15 cellular contexts compared by ENCODE assay signal in the genomic region with DNA sequence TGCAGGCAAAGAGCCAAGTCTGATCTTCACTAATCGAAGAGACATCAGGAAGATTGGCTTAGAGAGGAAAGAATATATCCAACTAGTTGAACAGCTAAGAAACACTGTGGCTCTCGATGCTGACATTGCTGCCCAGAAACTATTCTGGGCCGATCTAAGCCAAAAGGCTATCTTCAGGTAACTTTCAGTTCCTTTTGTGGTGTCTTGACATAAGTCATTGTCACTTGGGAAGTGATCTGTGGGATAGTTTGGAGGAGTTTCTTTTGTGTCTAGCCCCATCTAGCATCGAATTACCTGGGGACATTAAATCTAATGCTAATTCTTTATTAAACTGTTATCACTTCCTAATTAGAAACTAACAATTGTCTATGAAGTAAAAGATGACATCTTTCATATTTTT. TPM values are rescaled to one million over a fixed set of nuclear protein-coding genes. Genes with fewer than 3 reads are reported as not detected.
A peak's percentile ranks its signal among the peaks of the same experiment; 100 is the strongest.
DNase-seq lines count a peak whose midpoint lies in the region; ATAC-seq and TF ChIP-seq lines count a peak whose summit lies in the region.
"Had no signal": no experiment of that assay in that cellular context is flagged by ENCODE, and none has a peak within 500 bp of the region (broad histone marks: within the 10 kb centered on the region; RNA-seq: fewer than 3 reads in every experiment).

No MANE protein-coding gene starts in this region.

- H3K27ac Mint-ChIP-seq in stimulated activated naive CD8-positive, alpha-beta T cell treated with anti-CD3 and anti-CD28 coated beads, Interleukin-15, amount 100 ng/mL, for 72 hours = peak overlapping the region in 1 of 2 donors; percentile 54
- H3K27ac Mint-ChIP-seq in progenitor cell of endocrine pancreas = no peak overlapping the region
- H3K27ac Mint-ChIP-seq in activated T-cell treated with anti-CD3 and anti-CD28 coated beads, Interleukin-2, amount 50 U/mL, for 24 hours = no peak overlapping the region
- H3K27ac Mint-ChIP-seq: activated naive CD4-positive, alpha-beta T cell treated with anti-CD3 and anti-CD28 coated beads, Interleukin-2, amount 50 U/mL, for 72 hours; H9; mesothelial cell of epicardium had no signal

- TF ChIP-seq CTCF in progenitor cell of endocrine pancreas (IDR thresholded peaks at IDR 0.05; ENCODE audit: unreplicated experiment) = no peak

- H3K9me3 Mint-ChIP-seq in stimulated activated naive CD8-positive, alpha-beta T cell treated with anti-CD3 and anti-CD28 coated beads, Interleukin-15, amount 100 ng/mL, for 72 hours = peaks cover 1 to 12% of the 10 kb centered on the region in 2 donors
- H3K9me3 Mint-ChIP-seq in progenitor cell of endocrine pancreas (ENCODE audit: low read depth) = peaks cover 3% of the 10 kb centered on the region
- peaks cover 5% of the 10 kb centered on the region for H3K9me3 Mint-ChIP-seq in activated T-cell treated with anti-CD3 and anti-CD28 coated beads, Interleukin-2, amount 50 U/mL, for 24 hours
- H3K9me3 Mint-ChIP-seq: H9, mesothelial cell of epicardium had no signal

- no peaks in the 10 kb centered on the region for H3K4me1 Mint-ChIP-seq in stimulated activated naive CD8-positive, alpha-beta T cell treated with anti-CD3 and anti-CD28 coated beads, Interleukin-15, amount 100 ng/mL, for 72 hours
- no peaks in the 10 kb centered on the region for H3K4me1 Mint-ChIP-seq in progenitor cell of endocrine pancreas (ENCODE audit: low read depth)
- H3K4me1 Mint-ChIP-seq in activated T-cell treated with anti-CD3 and anti-CD28 coated beads, Interleukin-2, amount 50 U/mL, for 24 hours (ENCODE audit: low read depth) = no peaks in the 10 kb centered on the region
- H3K4me1 Mint-ChIP-seq: H9, mesothelial cell of epicardium had no signal

- no peaks in the 10 kb centered on the region for H3K27me3 Mint-ChIP-seq in stimulated activated naive CD8-positive, alpha-beta T cell treated with anti-CD3 and anti-CD28 coated beads, Interleukin-15, amount 100 ng/mL, for 72 hours
- H3K27me3 Mint-ChIP-seq in progenitor cell of endocrine pancreas = no peaks in the 10 kb centered on the region
- H3K27me3 Mint-ChIP-seq in activated T-cell treated with anti-CD3 and anti-CD28 coated beads, Interleukin-2, amount 50 U/mL, for 24 hours = no peaks in the 10 kb centered on the region

- ATAC-seq in GM18861 (IDR thresholded peaks at IDR 0.05; ENCODE audit: unreplicated experiment) (peak; percentile 79), GM21447 (IDR thresholded peaks at IDR 0.05; ENCODE audit: unreplicated experiment) (peak; percentile 81), HG02938 (IDR thresholded peaks at IDR 0.05; ENCODE audit: unreplicated experiment) (peak; percentile 67)
- ATAC-seq in stimulated activated naive CD8-positive, alpha-beta T cell treated with anti-CD3 and anti-CD28 coated beads, Interleukin-15, amount 100 ng/mL, for 72 hours = no peak
- ATAC-seq: activated naive CD4-positive, alpha-beta T cell treated with anti-CD3 and anti-CD28 coated beads, Interleukin-2, amount 50 U/mL, for 72 hours had no signal

- H3K36me3 Mint-ChIP-seq in progenitor cell of endocrine pancreas (ENCODE audit: insufficient read depth) = peaks cover 10% of the 10 kb centered on the region
- peaks cover 24% of the 10 kb centered on the region for H3K36me3 Mint-ChIP-seq in activated T-cell treated with anti-CD3 and anti-CD28 coated beads, Interleukin-2, amount 50 U/mL, for 24 hours (ENCODE audit: low read depth)

- no peak overlapping the region for H3K4me3 Mint-ChIP-seq in stimulated activated naive CD8-positive, alpha-beta T cell treated with anti-CD3 and anti-CD28 coated beads, Interleukin-15, amount 100 ng/mL, for 72 hours
- H3K4me3 Mint-ChIP-seq in progenitor cell of endocrine pancreas (ENCODE audit: low read depth) = no peak overlapping the region
- H3K4me3 Mint-ChIP-seq in activated T-cell treated with anti-CD3 and anti-CD28 coated beads, Interleukin-2, amount 50 U/mL, for 24 hours = no peak overlapping the region
- H3K4me3 Mint-ChIP-seq: H9, mesothelial cell of epicardium had no signal

- DNase-seq in MV-4-11 (lab: John Stamatoyannopoulos, UW) (peak; percentile 44), LoVo (ENCODE audit: low spot score) (no peak), progenitor cell of endocrine pancreas (ENCODE audit: low spot score, unreplicated experiment) (no peak)
- DNase-seq in stimulated activated naive CD8-positive, alpha-beta T cell treated with anti-CD3 and anti-CD28 coated beads, Interleukin-15, amount 100 ng/mL, for 72 hours = no peak
- DNase-seq in activated T-cell treated with anti-CD3 and anti-CD28 coated beads, Interleukin-2, amount 50 U/mL, for 24 hours = no peak
- DNase-seq: BE2C, caudate nucleus, DMS53, H9, small intestine had no signal

RNA-seq across cellular contexts. Expression of a gene that starts 24.0 kb away (rescaled TPM):
- 8.1 and 9.9 TPM in 2 replicates for total RNA-seq in progenitor cell of endocrine pancreas
